1 cellular context compared by ENCODE assay signal in the genomic region with DNA sequence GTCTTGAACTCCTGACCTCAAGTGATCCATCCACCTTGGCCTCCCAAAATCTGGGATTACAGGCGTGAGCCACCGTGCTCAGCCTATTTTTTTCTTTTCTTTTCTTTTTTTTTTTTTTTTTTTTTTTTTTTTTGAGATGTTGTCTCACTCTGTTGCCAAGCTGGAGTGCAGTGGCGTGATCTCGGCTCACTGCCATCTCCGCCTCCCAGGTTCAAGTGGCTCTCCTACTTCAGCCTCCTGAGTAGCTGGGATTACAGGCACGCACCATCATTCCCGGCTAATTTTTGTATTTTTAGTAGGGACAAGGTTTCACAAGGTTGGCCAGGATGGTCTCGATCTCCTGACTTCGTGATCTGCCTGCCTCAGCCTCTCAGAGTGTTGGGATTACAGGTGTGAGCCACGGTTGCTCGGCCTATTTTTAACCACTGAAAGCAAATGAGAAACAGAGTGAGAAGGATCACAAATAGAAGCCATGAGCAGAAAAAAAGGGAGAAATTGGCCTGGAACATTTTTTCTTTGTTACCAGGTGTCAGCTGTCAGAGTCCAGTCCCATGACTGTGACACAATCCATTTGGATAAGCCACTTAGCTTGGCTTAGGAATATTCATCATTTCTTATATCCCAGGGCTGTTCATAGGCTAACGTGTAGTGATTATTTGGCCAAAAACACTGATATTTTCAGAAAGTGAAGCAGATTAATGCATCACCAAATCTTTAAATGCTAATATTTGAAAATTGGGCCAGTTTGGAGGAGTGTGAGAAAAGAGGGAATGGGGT.
TF ChIP-seq lines count a peak whose summit lies in the region.

No MANE protein-coding gene starts in this region.

TF ChIP-seq in K562, 482 proteins besides CTCF, POLR2A, EP300 and RAD21:
- TF ChIP-seq NR4A1 (CRISPR knock-in tag; IDR thresholded peaks at IDR 0.05): no peak
- no peak for TF ChIP-seq NR4A1 (tag; IDR thresholded peaks at IDR 0.05)
- TF ChIP-seq, protein P1, sequence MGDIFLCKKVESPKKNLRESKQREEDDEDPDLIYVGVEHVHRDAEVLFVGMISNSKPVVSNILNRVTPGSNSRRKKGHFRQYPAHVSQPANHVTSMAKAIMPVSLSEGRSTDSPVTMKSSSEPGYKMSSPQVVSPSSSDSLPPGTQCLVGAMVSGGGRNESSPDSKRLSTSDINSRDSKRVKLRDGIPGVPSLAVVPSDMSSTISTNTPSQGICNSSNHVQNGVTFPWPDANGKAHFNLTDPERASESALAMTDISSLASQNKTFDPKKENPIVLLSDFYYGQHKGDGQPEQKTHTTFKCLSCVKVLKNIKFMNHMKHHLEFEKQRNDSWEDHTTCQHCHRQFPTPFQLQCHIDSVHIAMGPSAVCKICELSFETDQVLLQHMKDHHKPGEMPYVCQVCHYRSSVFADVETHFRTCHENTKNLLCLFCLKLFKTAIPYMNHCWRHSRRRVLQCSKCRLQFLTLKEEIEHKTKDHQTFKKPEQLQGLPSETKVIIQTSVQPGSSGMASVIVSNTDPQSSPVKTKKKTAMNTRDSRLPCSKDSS (IDR thresholded peaks at IDR 0.05; ENCODE audit: low read depth, partially characterized antibody): no peak
- no peak for TF ChIP-seq ZNF263 (CRISPR knock-in tag; IDR thresholded peaks at IDR 0.05; ENCODE audit: borderline replicate concordance)
- TF ChIP-seq EZH2 (IDR thresholded peaks at IDR 0.05; ENCODE audit: borderline replicate concordance, low read depth, low read length): no peak
- no peak for TF ChIP-seq TCFL5 (CRISPR knock-in tag; conservative IDR thresholded peaks at IDR 0.05)
- no peak for TF ChIP-seq BHLHE40 (IDR thresholded peaks at IDR 0.05; ENCODE audit: low read length)
- no peak for TF ChIP-seq ZNF609 (CRISPR knock-in tag; IDR thresholded peaks at IDR 0.05; ENCODE audit: borderline replicate concordance)
- no peak for TF ChIP-seq ZNF75A (CRISPR knock-in tag; IDR thresholded peaks at IDR 0.05)
- no peak for TF ChIP-seq SNIP1 (IDR thresholded peaks at IDR 0.05; ENCODE audit: low read depth)
- TF ChIP-seq, protein P2, sequence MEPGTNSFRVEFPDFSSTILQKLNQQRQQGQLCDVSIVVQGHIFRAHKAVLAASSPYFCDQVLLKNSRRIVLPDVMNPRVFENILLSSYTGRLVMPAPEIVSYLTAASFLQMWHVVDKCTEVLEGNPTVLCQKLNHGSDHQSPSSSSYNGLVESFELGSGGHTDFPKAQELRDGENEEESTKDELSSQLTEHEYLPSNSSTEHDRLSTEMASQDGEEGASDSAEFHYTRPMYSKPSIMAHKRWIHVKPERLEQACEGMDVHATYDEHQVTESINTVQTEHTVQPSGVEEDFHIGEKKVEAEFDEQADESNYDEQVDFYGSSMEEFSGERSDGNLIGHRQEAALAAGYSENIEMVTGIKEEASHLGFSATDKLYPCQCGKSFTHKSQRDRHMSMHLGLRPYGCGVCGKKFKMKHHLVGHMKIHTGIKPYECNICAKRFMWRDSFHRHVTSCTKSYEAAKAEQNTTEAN (CRISPR knock-in tag; IDR thresholded peaks at IDR 0.05): no peak
- TF ChIP-seq HNRNPK (IDR thresholded peaks at IDR 0.05; ENCODE audit: low read depth, low read length, poor library complexity, severe bottlenecking): no peak
- TF ChIP-seq, protein P3, sequence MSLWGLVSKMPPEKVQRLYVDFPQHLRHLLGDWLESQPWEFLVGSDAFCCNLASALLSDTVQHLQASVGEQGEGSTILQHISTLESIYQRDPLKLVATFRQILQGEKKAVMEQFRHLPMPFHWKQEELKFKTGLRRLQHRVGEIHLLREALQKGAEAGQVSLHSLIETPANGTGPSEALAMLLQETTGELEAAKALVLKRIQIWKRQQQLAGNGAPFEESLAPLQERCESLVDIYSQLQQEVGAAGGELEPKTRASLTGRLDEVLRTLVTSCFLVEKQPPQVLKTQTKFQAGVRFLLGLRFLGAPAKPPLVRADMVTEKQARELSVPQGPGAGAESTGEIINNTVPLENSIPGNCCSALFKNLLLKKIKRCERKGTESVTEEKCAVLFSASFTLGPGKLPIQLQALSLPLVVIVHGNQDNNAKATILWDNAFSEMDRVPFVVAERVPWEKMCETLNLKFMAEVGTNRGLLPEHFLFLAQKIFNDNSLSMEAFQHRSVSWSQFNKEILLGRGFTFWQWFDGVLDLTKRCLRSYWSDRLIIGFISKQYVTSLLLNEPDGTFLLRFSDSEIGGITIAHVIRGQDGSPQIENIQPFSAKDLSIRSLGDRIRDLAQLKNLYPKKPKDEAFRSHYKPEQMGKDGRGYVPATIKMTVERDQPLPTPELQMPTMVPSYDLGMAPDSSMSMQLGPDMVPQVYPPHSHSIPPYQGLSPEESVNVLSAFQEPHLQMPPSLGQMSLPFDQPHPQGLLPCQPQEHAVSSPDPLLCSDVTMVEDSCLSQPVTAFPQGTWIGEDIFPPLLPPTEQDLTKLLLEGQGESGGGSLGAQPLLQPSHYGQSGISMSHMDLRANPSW (CRISPR knock-in tag; IDR thresholded peaks at IDR 0.05): no peak
- TF ChIP-seq CUX1 (CRISPR knock-in tag; IDR thresholded peaks at IDR 0.05): no peak
- TF ChIP-seq TAF15 (IDR thresholded peaks at IDR 0.05; ENCODE audit: low read depth, low read length): no peak
- TF ChIP-seq FOXA1 (IDR thresholded peaks at IDR 0.05; ENCODE audit: borderline replicate concordance): no peak
